In genomic region chr4:7803992-7804758, GRCh38 we compare ENCODE assay signal across 8 cellular contexts.
A peak's percentile ranks its signal among the peaks of the same experiment; 100 is the strongest.
DNase-seq lines count a peak whose midpoint lies in the region; ATAC-seq and TF ChIP-seq lines count a peak whose summit lies in the region.

No MANE protein-coding gene starts in this region.

- no peaks in the 10 kb centered on the region for H3K9me3 Mint-ChIP-seq in activated naive CD4-positive, alpha-beta T cell treated with anti-CD3 and anti-CD28 coated beads, Interleukin-2, amount 10 ng/mL, durations not matched to agents 7 days and 5 days

- H3K36me3 Mint-ChIP-seq in activated naive CD4-positive, alpha-beta T cell treated with anti-CD3 and anti-CD28 coated beads, Interleukin-2, amount 10 ng/mL, durations not matched to agents 7 days and 5 days, result peaks cover 20% of the 10 kb centered on the region

- peak overlapping the region; percentile 24 for H3K27ac ChIP-seq in upper lobe of right lung

- no peaks in the 10 kb centered on the region for H3K9me3 ChIP-seq in upper lobe of right lung

- peaks cover 10% of the 10 kb centered on the region for H3K36me3 ChIP-seq in upper lobe of right lung

- no peak overlapping the region for H3K27ac Mint-ChIP-seq in activated naive CD4-positive, alpha-beta T cell treated with anti-CD3 and anti-CD28 coated beads, Interleukin-2, amount 10 ng/mL, durations not matched to agents 7 days and 5 days

- H3K4me1 ChIP-seq in upper lobe of right lung, result peaks cover 40% of the 10 kb centered on the region

- CTCF ChIA-PET in activated naive CD4-positive, alpha-beta T cell treated with anti-CD3 and anti-CD28 coated beads, Interleukin-2, amount 10 ng/mL, durations not matched to agents 7 days and 5 days (lab: Charles Lee), result interaction anchor here (0.7 to 10.8 kb wide), 36 partner anchors 9 to 184 kb away, joined by 3 to 192 read pairs (median 6); no protein-coding TSS in a partner anchor

- H3K4me3 Mint-ChIP-seq in activated naive CD4-positive, alpha-beta T cell treated with anti-CD3 and anti-CD28 coated beads, Interleukin-2, amount 10 ng/mL, durations not matched to agents 7 days and 5 days, result no peak overlapping the region

- peak; percentile 88 for TF ChIP-seq CTCF in upper lobe of right lung (IDR thresholded peaks at IDR 0.05)

- intact Hi-C loops in Right ventricle myocardium superior (cut with DNase I), result loop anchor here (2.0 kb wide), 1 partner anchor 185 kb away; no protein-coding TSS in a partner anchor
- intact Hi-C loops in posterior cingulate gyrus (cut with DNase I), result loop anchor here (1.0 to 5.0 kb wide), 4 partner anchors 42 to 612 kb away; partner anchors contain the start of gene SORCS2
- intact Hi-C loops in upper lobe of right lung (cut with DNase I), result loop anchor here (5.0 kb wide), 2 partner anchors 42 to 183 kb away; no protein-coding TSS in a partner anchor

- no peaks in the 10 kb centered on the region for H3K27me3 Mint-ChIP-seq in activated naive CD4-positive, alpha-beta T cell treated with anti-CD3 and anti-CD28 coated beads, Interleukin-2, amount 10 ng/mL, durations not matched to agents 7 days and 5 days

- no peaks in the 10 kb centered on the region for H3K27me3 ChIP-seq in upper lobe of right lung

- H3K4me1 Mint-ChIP-seq in activated naive CD4-positive, alpha-beta T cell treated with anti-CD3 and anti-CD28 coated beads, Interleukin-2, amount 10 ng/mL, durations not matched to agents 7 days and 5 days, result peaks cover 17% of the 10 kb centered on the region

- no peak overlapping the region for H3K4me3 ChIP-seq in Jurkat, Clone E6-1 (ENCODE audit: low read length)
- no peak overlapping the region for H3K4me3 ChIP-seq in upper lobe of right lung

- ATAC-seq in SK-N-SH treated with all-trans-retinoic acid at 6 μM for 48 hours, result peak; percentile 68
- peak; percentile 42 for ATAC-seq in Right ventricle myocardium superior (ENCODE audit: poor library complexity)
- peak; percentile 81 for ATAC-seq in upper lobe of right lung

- DNase-seq in NCI-H2171 treated with DMSO at 0.1 percent for 48 hours (lab: John Stamatoyannopoulos, UW) (peak; percentile 28), NCI-H2171 (lab: John Stamatoyannopoulos, UW) (no peak), Right ventricle myocardium superior (peak; percentile 89), posterior cingulate gyrus (peak; percentile 75 to 97 (median 90)), upper lobe of right lung (peak; percentile 90)
- DNase-seq in Jurkat, Clone E6-1 (ENCODE audit: low read depth, low spot score), result peak; percentile 51
- peak; percentile 89 for DNase-seq in activated naive CD4-positive, alpha-beta T cell treated with anti-CD3 and anti-CD28 coated beads, Interleukin-2, amount 10 ng/mL, durations not matched to agents 7 days and 5 days

TF ChIP-seq in SK-N-SH treated with all-trans-retinoic acid at 6 μM for 48 hours, 23 proteins besides CTCF, POLR2A, EP300 and RAD21:
- no peak for TF ChIP-seq POU6F1 (CRISPR knock-in tag; IDR thresholded peaks at IDR 0.05; ENCODE audit: borderline replicate concordance, low read depth)
- no peak for TF ChIP-seq ZNF70 (CRISPR knock-in tag; IDR thresholded peaks at IDR 0.05)
- TF ChIP-seq ZNF8 (CRISPR knock-in tag; IDR thresholded peaks at IDR 0.05), result no peak
- no peak for TF ChIP-seq ESRRG (CRISPR knock-in tag; IDR thresholded peaks at IDR 0.05)
- no peak for TF ChIP-seq PATZ1 (CRISPR knock-in tag; IDR thresholded peaks at IDR 0.05; ENCODE audit: borderline replicate concordance)
- TF ChIP-seq OSR1 (CRISPR knock-in tag; IDR thresholded peaks at IDR 0.05), result no peak
- TF ChIP-seq CSDC2 (CRISPR knock-in tag; IDR thresholded peaks at IDR 0.05), result no peak
- no peak for TF ChIP-seq ARNTL (CRISPR knock-in tag; IDR thresholded peaks at IDR 0.05; ENCODE audit: borderline replicate concordance, low read depth)
- no peak for TF ChIP-seq CREB5 (CRISPR knock-in tag; IDR thresholded peaks at IDR 0.05; ENCODE audit: low read depth)
- TF ChIP-seq RARB (CRISPR knock-in tag; IDR thresholded peaks at IDR 0.05), result no peak
- TF ChIP-seq ZNF565 (CRISPR knock-in tag; conservative IDR thresholded peaks at IDR 0.05; ENCODE audit: low read depth), result no peak
- TF ChIP-seq SNAI2 (CRISPR knock-in tag; IDR thresholded peaks at IDR 0.05), result no peak
- TF ChIP-seq ISL1 (CRISPR knock-in tag; IDR thresholded peaks at IDR 0.05), result no peak
- TF ChIP-seq GLIS3 (CRISPR knock-in tag; IDR thresholded peaks at IDR 0.05), result no peak
- no peak for TF ChIP-seq BACH2 (CRISPR knock-in tag; IDR thresholded peaks at IDR 0.05; ENCODE audit: borderline replicate concordance)
- no peak for TF ChIP-seq TSHZ2 (CRISPR knock-in tag; IDR thresholded peaks at IDR 0.05)
- TF ChIP-seq ZFP3 (CRISPR knock-in tag; IDR thresholded peaks at IDR 0.05), result no peak
- no peak for TF ChIP-seq ZC3H10 (CRISPR knock-in tag; IDR thresholded peaks at IDR 0.05)
- TF ChIP-seq ZFP30 (CRISPR knock-in tag; IDR thresholded peaks at IDR 0.05), result no peak
